27 cellular contexts compared by ENCODE assay signal in genomic region chr4:72948080-72948479, GRCh38.
"Had no signal": no experiment of that assay in that cellular context is flagged by ENCODE, and none has a peak within 500 bp of the region (broad histone marks: within the 10 kb centered on the region; RNA-seq: fewer than 3 reads in every experiment).

No MANE protein-coding gene starts in this region.

- H3K36me3 ChIP-seq: left lung, lower lobe of right lung, neural progenitor cell, neutrophil, right atrium auricular region, right lobe of liver, stomach, thyroid gland, transverse colon, upper lobe of left lung had no signal

- H3K9me3 ChIP-seq: lower lobe of right lung, neutrophil, right atrium auricular region, right lobe of liver, testis, thyroid gland, transverse colon had no signal

- H3K27ac Mint-ChIP-seq: naive thymus-derived CD8-positive, alpha-beta T cell; nephron; neural progenitor cell; progenitor cell of endocrine pancreas; stimulated activated naive B cell treated with anti-CD40 and anti-IgM and Interleukin-4, amounts not matched to agents 10 μg/mL and 1 μg/mL and 100 μg/mL, for 72 hours had no signal

- H3K4me1 ChIP-seq: left lung, lower lobe of right lung, right atrium auricular region, right lobe of liver, stomach, testis, transverse colon, upper lobe of left lung had no signal

- H3K4me3 Mint-ChIP-seq: naive thymus-derived CD8-positive, alpha-beta T cell; nephron; neural progenitor cell; stimulated activated naive B cell treated with anti-CD40 and anti-IgM and Interleukin-4, amounts not matched to agents 10 μg/mL and 1 μg/mL and 100 μg/mL, for 72 hours had no signal

- ATAC-seq: left colon; left lung; lower lobe of right lung; naive thymus-derived CD8-positive, alpha-beta T cell; right lobe of liver; stimulated activated naive B cell treated with anti-CD40 and anti-IgM and Interleukin-4, amounts not matched to agents 10 μg/mL and 1 μg/mL and 100 μg/mL, for 72 hours; stimulated activated naive CD8-positive, alpha-beta T cell treated with anti-CD3 and anti-CD28 coated beads, Interleukin-15, Interleukin-2, amounts not matched to agents 100 U/mL and 50 U/mL, for 24 hours had no signal

- H3K36me3 Mint-ChIP-seq: naive thymus-derived CD8-positive, alpha-beta T cell; neural progenitor cell; stimulated activated naive B cell treated with anti-CD40 and anti-IgM and Interleukin-4, amounts not matched to agents 10 μg/mL and 1 μg/mL and 100 μg/mL, for 72 hours had no signal

- H3K4me1 Mint-ChIP-seq: naive thymus-derived CD8-positive, alpha-beta T cell; nephron; stimulated activated naive B cell treated with anti-CD40 and anti-IgM and Interleukin-4, amounts not matched to agents 10 μg/mL and 1 μg/mL and 100 μg/mL, for 72 hours had no signal

- H3K9me3 Mint-ChIP-seq: nephron, neural progenitor cell had no signal

- H3K27me3 ChIP-seq: left lung, neural progenitor cell, neutrophil, right atrium auricular region, right lobe of liver, stomach, testis, thyroid gland, transverse colon, upper lobe of left lung had no signal

- H3K4me3 ChIP-seq: left lung, lower lobe of right lung, neural progenitor cell, right atrium auricular region, right lobe of liver, stomach, testis, thyroid gland, transverse colon, upper lobe of left lung had no signal

- H3K27me3 Mint-ChIP-seq: progenitor cell of endocrine pancreas; stimulated activated naive B cell treated with anti-CD40 and anti-IgM and Interleukin-4, amounts not matched to agents 10 μg/mL and 1 μg/mL and 100 μg/mL, for 72 hours had no signal

- DNase-seq: hippocampal formation; left colon; left lung; lower lobe of right lung; mammary epithelial cell; mesenchymal stem cell; naive thymus-derived CD8-positive, alpha-beta T cell; occipital lobe; right lobe of liver; stimulated activated CD4-positive, alpha-beta T cell treated with anti-CD3 and anti-CD28 coated beads, Interleukin-12 subunit alpha, Interleukin-12 subunit beta, amount 100 ng/mL, for 4 hours; stimulated activated CD4-positive, alpha-beta T cell treated with anti-CD3 and anti-CD28 coated beads, Interleukin-15, amount 100 ng/mL, for 24 hours; stimulated activated CD4-positive, alpha-beta T cell treated with anti-CD3 and anti-CD28 coated beads, Interleukin-2, amount 100 ng/mL, for 24 hours; stimulated activated CD4-positive, alpha-beta T cell treated with anti-CD3 and anti-CD28 coated beads, Interleukin-4, amount 100 ng/mL, for 1 hour; stimulated activated naive B cell treated with anti-CD40 and anti-IgM and Interleukin-4, amounts not matched to agents 10 μg/mL and 1 μg/mL and 100 μg/mL, for 72 hours; stimulated activated naive CD8-positive, alpha-beta T cell treated with anti-CD3 and anti-CD28 coated beads, Interleukin-15, Interleukin-2, amounts not matched to agents 100 U/mL and 50 U/mL, for 24 hours; stomach; testis; thyroid gland; transverse colon; upper lobe of left lung had no signal

- FAIRE-seq: keratinocyte, urothelium cell line had no signal

- H3K27ac ChIP-seq: left lung, lower lobe of right lung, neural progenitor cell, neutrophil, right atrium auricular region, right lobe of liver, stomach, testis, thyroid gland, transverse colon, upper lobe of left lung had no signal
